In the genomic region with DNA sequence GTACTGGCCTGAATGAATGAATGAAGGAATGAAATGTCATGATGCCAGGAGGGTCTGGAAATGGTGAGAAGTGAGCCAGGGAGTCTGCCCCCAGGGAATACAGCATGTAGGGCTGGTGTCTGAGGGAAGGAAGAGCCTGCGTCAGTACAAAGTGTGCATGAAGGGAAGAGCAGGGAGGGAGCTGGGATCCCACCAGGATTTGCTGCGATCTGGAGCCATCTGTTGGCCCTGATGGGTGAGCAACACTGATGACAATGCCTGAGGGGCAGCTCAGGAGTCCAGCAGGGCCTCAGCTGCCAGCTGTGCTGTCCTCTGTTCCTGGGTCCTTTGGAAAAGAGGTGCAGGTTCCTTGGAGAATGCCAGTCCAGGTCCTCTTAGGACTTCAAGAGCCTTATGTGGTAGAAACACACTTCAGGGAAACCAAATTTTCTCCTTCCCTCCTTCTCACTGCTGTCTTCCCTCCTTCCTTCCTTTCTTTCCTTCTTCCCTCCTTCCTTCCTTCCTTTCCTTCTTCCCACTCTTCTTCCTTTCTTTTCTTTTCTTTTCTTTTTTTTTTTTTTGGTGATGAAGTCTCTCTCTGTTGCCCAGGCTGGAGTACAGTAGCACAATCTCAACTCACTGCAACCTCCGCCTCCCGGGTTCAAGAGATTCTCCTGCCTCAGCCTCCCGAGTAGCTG, we compare ENCODE assay signal across 15 cellular contexts. TPM values are rescaled to one million over a fixed set of nuclear protein-coding genes. Genes with fewer than 3 reads are reported as not detected.
A peak's percentile ranks its signal among the peaks of the same experiment; 100 is the strongest.
DNase-seq lines count a peak whose midpoint lies in the region; ATAC-seq and TF ChIP-seq lines count a peak whose summit lies in the region.
"Had no signal": no experiment of that assay in that cellular context is flagged by ENCODE, and none has a peak within 500 bp of the region (broad histone marks: within the 10 kb centered on the region; RNA-seq: fewer than 3 reads in every experiment).

No MANE protein-coding gene starts in this region.

- H3K27me3 ChIP-seq in PC-3 (ENCODE audit: low read length) (no peaks in the 10 kb centered on the region), fibroblast of lung (ENCODE audit: control insufficient read depth, insufficient read depth, low read length) (peaks cover 9% of the 10 kb centered on the region), PC-9 (ENCODE audit: insufficient read depth, low read depth) (peaks cover 44% of the 10 kb centered on the region)
- no peaks in the 10 kb centered on the region for H3K27me3 ChIP-seq in effector memory CD4-positive, alpha-beta T cell (replicated peaks; ENCODE audit: control insufficient read depth, insufficient read depth, low read length, poor library complexity, severe bottlenecking)

- H3K79me2 ChIP-seq in PC-3 (ENCODE audit: low read length) (no peaks in the 10 kb centered on the region), fibroblast of lung (ENCODE audit: control insufficient read depth, insufficient read depth, low read length) (no peaks in the 10 kb centered on the region), PC-9 (ENCODE audit: low read depth) (no peaks in the 10 kb centered on the region)

- intact Hi-C loops in PC-3 (cut with micrococcal nuclease) (loop anchor here (2.0 kb wide), 1 partner anchor 87 kb away; no protein-coding TSS in a partner anchor), posterior cingulate gyrus (cut with DNase I) (no loop called here), PC-9 (cut with micrococcal nuclease; ENCODE audit: unreplicated experiment) (no loop called here)

- DNase-seq in NCI-H526 (lab: John Stamatoyannopoulos, UW) = peak; percentile 5 to 27
- no peak for DNase-seq in NCI-H526 treated with DMSO at 0.1 percent for 48 hours (lab: John Stamatoyannopoulos, UW)
- DNase-seq in PC-3 = peak; percentile 19
- peak; percentile 37 to 43 for DNase-seq in fibroblast of lung (ENCODE audit: low read depth in 2 of 2)
- peak in 6 of 10 donors; percentile 17 to 92 (median 32) for DNase-seq in posterior cingulate gyrus
- DNase-seq in PC-9 = no peak
- DNase-seq in NCI-H2081 (lab: John Stamatoyannopoulos, UW) = no peak
- DNase-seq in effector memory CD4-positive, alpha-beta T cell = no peak
- DNase-seq: AML-193; NCI-H510A treated with DMSO at 0.1 percent for 48 hours; stimulated activated naive CD8-positive, alpha-beta T cell treated with anti-CD3 and anti-CD28 coated beads, Interleukin-15, amount 100 ng/mL, for 72 hours; T-helper 2 cell had no signal

- H3K9me3 ChIP-seq in PC-3 (ENCODE audit: low read length) (no peaks in the 10 kb centered on the region; the same call in 1 of the 2 replicates), fibroblast of lung (ENCODE audit: control insufficient read depth, insufficient read depth, low read depth, low read length) (no peaks in the 10 kb centered on the region), PC-9 (ENCODE audit: insufficient read depth, low read depth) (no peaks in the 10 kb centered on the region)
- H3K9me3 ChIP-seq in effector memory CD4-positive, alpha-beta T cell (ENCODE audit: control insufficient read depth, low read length) = no peaks in the 10 kb centered on the region

- CTCF ChIA-PET in PC-3 (lab: Charles Lee) (interaction anchor here (0.6 to 0.7 kb wide), 2 partner anchors 86 to 87 kb away, joined by 3 to 4 read pairs; no protein-coding TSS in a partner anchor), PC-9 (lab: Charles Lee) (no interaction called here)

- POLR2A ChIA-PET in PC-3 (lab: Charles Lee; ENCODE audit: unreplicated experiment) (no interaction called here), PC-9 (lab: Charles Lee; ENCODE audit: unreplicated experiment) (no interaction called here)

- H3K9me2 ChIP-seq in PC-3 (replicated peaks; ENCODE audit: low read length) (0 out of 2 replicates have a peak, but pooled peaks cover 3% of the 10 kb centered on the region), PC-9 (ENCODE audit: insufficient read depth) (no peaks in the 10 kb centered on the region)

- TF ChIP-seq CTCF in PC-3 (conservative IDR thresholded peaks at IDR 0.05; ENCODE audit: low read depth, low read length) (0 out of 2 replicates have a peak, but pooled peaks have one; percentile 23), fibroblast of lung (conservative IDR thresholded peaks at IDR 0.05 in 1 of 2, IDR thresholded peaks at IDR 0.05 in 1 of 2; ENCODE audit: low read depth in 1 of 2, low read length in 2 of 2) (peak; percentile 26 to 31), PC-9 (conservative IDR thresholded peaks at IDR 0.05) (no peak)

- H4K20me1 ChIP-seq in PC-3 (ENCODE audit: low read length) = no peaks in the 10 kb centered on the region
- no peaks in the 10 kb centered on the region for H4K20me1 ChIP-seq in fibroblast of lung (ENCODE audit: control insufficient read depth, extremely low read depth, insufficient read depth, low read length)
- H4K20me1 ChIP-seq in PC-9 (ENCODE audit: insufficient read depth) = no peaks in the 10 kb centered on the region

- no TSS peak for BruUV-seq in PC-3 (replicated peaks; lab: Mats Ljungman, UMichigan)
- no TSS peak for BruUV-seq in PC-9 (replicated peaks; lab: Mats Ljungman, UMichigan)

- no peak overlapping the region for H3K4me3 ChIP-seq in PC-3 (ENCODE audit: low read length)
- H3K4me3 ChIP-seq in fibroblast of lung (replicated peaks in 1 of 4; ENCODE audit: control extremely low read depth in 1 of 4, insufficient read depth in 1 of 4, low read depth in 3 of 4, low read length in 4 of 4) = no peak overlapping the region
- H3K4me3 ChIP-seq in PC-9 = no peak overlapping the region
- no peak overlapping the region for H3K4me3 ChIP-seq in effector memory CD4-positive, alpha-beta T cell (ENCODE audit: insufficient read depth, low read depth, low read length, poor library complexity, severe bottlenecking)

- H3K27ac ChIP-seq in PC-3 (ENCODE audit: low read length) = no peak overlapping the region
- H3K27ac ChIP-seq in fibroblast of lung (ENCODE audit: insufficient read depth, low read length) = no peak overlapping the region
- no peak overlapping the region for H3K27ac ChIP-seq in PC-9
- no peak overlapping the region for H3K27ac ChIP-seq in effector memory CD4-positive, alpha-beta T cell (ENCODE audit: insufficient read depth, low read length, poor library complexity, severe bottlenecking)
- H3K27ac ChIP-seq: KMS-11 had no signal

- H3K9ac ChIP-seq in PC-3 (ENCODE audit: low read length) (no peak overlapping the region), fibroblast of lung (ENCODE audit: insufficient read depth, low read length) (no peak overlapping the region)
- H3K9ac ChIP-seq: KMS-11 had no signal

- ATAC-seq in PC-3 = peak; percentile 37; the same call in 1 of the 2 replicates
- ATAC-seq: stimulated activated naive CD8-positive, alpha-beta T cell treated with anti-CD3 and anti-CD28 coated beads, Interleukin-15, amount 100 ng/mL, for 72 hours had no signal

- H2AFZ ChIP-seq in PC-3 (ENCODE audit: low read length) (no peak overlapping the region), fibroblast of lung (ENCODE audit: low read length) (no peak overlapping the region), PC-9 (no peak overlapping the region)

- no peaks in the 10 kb centered on the region for H3K4me1 ChIP-seq in PC-3 (ENCODE audit: insufficient read depth, low read length)
- no peaks in the 10 kb centered on the region for H3K4me1 ChIP-seq in fibroblast of lung (ENCODE audit: control insufficient read depth, extremely low read depth, insufficient read depth, low read length)
- H3K4me1 ChIP-seq in PC-9 (replicated peaks; ENCODE audit: insufficient read depth) = no peaks in the 10 kb centered on the region
- H3K4me1 ChIP-seq in effector memory CD4-positive, alpha-beta T cell (ENCODE audit: control insufficient read depth, insufficient read depth, low read length, poor library complexity, severe bottlenecking) = no peaks in the 10 kb centered on the region

- H3K36me3 ChIP-seq in PC-3 (ENCODE audit: low read depth, low read length) = no peaks in the 10 kb centered on the region
- H3K36me3 ChIP-seq in fibroblast of lung (ENCODE audit: control insufficient read depth, insufficient read depth, low read length) = no peaks in the 10 kb centered on the region
- no peaks in the 10 kb centered on the region for H3K36me3 ChIP-seq in PC-9 (ENCODE audit: low read depth)
- no peaks in the 10 kb centered on the region for H3K36me3 ChIP-seq in effector memory CD4-positive, alpha-beta T cell (ENCODE audit: control insufficient read depth, insufficient read depth, low read length)

- H3K4me2 ChIP-seq in PC-3 (ENCODE audit: low read length) = no peak overlapping the region
- H3K4me2 ChIP-seq in fibroblast of lung (ENCODE audit: extremely low read depth, insufficient read depth, low read length) = no peak overlapping the region
- H3K4me2 ChIP-seq in PC-9 = no peak overlapping the region
- H3K4me2 ChIP-seq: KMS-11 had no signal

- H3F3A ChIP-seq in PC-3 (ENCODE audit: low read length, unreplicated experiment) (no peaks in the 10 kb centered on the region), PC-9 (ENCODE audit: insufficient read depth, low read depth) (no peaks in the 10 kb centered on the region)

RNA-seq across cellular contexts. Expression of gene BPI, which starts 11.5 kb away (rescaled TPM):
- total RNA-seq in PC-3 (2014; rRNA removed) = not detected in 2 replicates
- total RNA-seq in fibroblast of lung = not detected in 2 replicates
- 0.10 TPM in 1 of 2 replicates, not detected in the other for polyA plus RNA-seq in fibroblast of lung
- polyA plus RNA-seq in fibroblast of lung (2012) = not detected in 2 replicates
- polyA minus RNA-seq in fibroblast of lung (ENCODE audit: low replicate concordance) = not detected in 2 replicates
- not detected in 2 replicates for total RNA-seq in PC-9 (2021)
- total RNA-seq: activated CD8-positive, alpha-beta memory T cell treated with anti-CD3 and anti-CD28 coated beads for 36 hours; endothelial cell of umbilical vein had no signal
- polyA plus RNA-seq: endothelial cell of umbilical vein had no signal

RNA-seq across cellular contexts. Expression of gene LBP, which starts 30.9 kb away (rescaled TPM):
- total RNA-seq in PC-3 (2014; rRNA removed) (not detected in 2 replicates), fibroblast of lung (under 0.01 and 0.17 TPM in 2 replicates), PC-9 (2021) (not detected in 2 replicates)
- 0.08 TPM in 1 of 2 replicates, not detected in the other for polyA plus RNA-seq in fibroblast of lung
- not detected in 2 replicates for polyA plus RNA-seq in fibroblast of lung (2012)
- polyA minus RNA-seq in fibroblast of lung (ENCODE audit: low replicate concordance) = not detected in 2 replicates
- total RNA-seq: activated CD8-positive, alpha-beta memory T cell treated with anti-CD3 and anti-CD28 coated beads for 36 hours; endothelial cell of umbilical vein had no signal

RNA-seq across cellular contexts. Expression of gene KIAA1755, which starts 54.9 kb away (rescaled TPM):
- 0.44 and 0.86 TPM in 2 replicates for total RNA-seq in PC-3 (2014; rRNA removed)
- total RNA-seq in fibroblast of lung = 2.8 and 3.1 TPM in 2 replicates
- polyA plus RNA-seq in fibroblast of lung = 0.60 and 1.4 TPM in 2 replicates
- polyA plus RNA-seq in fibroblast of lung (2012) = 1.2 and 2.8 TPM in 2 replicates
- polyA minus RNA-seq in fibroblast of lung (ENCODE audit: low replicate concordance) = 1.9 and 5.5 TPM in 2 replicates
- 0.22 and 0.30 TPM in 2 replicates for total RNA-seq in PC-9 (2021)
- total RNA-seq: activated CD8-positive, alpha-beta memory T cell treated with anti-CD3 and anti-CD28 coated beads for 36 hours had no signal

Comparison
In these comparisons a context has a peak if more than half of its experiments do, and no peak if none do; other contexts are left out.
1. DNase-seq: peak in NCI-H526 (2 of 2), PC-3 (single experiment), fibroblast of lung (2 of 2) and posterior cingulate gyrus (6 of 10); none in NCI-H526 treated with DMSO at 0.1 percent for 48 hours (single experiment), PC-9 (0 of 2), NCI-H2081 (0 of 2) and effector memory CD4-positive, alpha-beta T cell (0 of 3).